In the genomic region with DNA sequence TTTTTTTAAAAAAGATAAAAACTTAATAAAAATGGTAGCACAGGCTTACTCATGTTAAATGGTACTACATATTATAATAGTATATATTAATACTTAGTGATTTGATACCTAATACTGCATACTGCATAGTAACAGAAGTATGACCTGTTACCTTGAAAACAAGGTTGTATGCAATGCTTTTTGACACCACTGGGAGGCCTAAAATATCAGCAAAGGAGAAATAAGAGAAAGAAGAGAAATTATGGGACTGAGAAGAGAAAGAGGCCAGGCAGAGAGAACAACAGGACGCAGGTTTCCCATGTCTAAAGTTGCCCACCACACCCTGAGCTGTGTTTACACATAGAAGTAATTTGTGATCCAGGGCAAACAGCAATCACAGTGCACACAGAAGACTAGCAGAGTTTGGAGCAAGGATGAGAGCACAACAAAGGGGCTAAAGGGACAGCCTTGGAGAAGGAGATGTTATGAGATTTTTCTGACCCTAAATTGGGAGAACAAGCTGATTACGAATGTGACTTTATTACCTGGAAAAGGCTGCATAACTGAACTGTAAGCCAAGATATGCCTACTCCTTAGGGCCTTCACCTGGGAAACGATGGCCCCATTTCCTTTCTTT, we compare ENCODE assay signal across 8 cellular contexts.
DNase-seq lines count a peak whose midpoint lies in the region; ATAC-seq and TF ChIP-seq lines count a peak whose summit lies in the region.

No MANE protein-coding gene starts in this region.

- H3K27me3 ChIP-seq in ascending aorta: no peaks in the 10 kb centered on the region
- H3K27me3 ChIP-seq in neural cell (ENCODE audit: insufficient read depth, low read depth, low read length): no peaks in the 10 kb centered on the region
- H3K27me3 ChIP-seq in WERI-Rb-1 (ENCODE audit: insufficient read depth, low read depth, severe bottlenecking): no peaks in the 10 kb centered on the region

- peak; percentile 52 for TF ChIP-seq RAD21 in neural cell (conservative IDR thresholded peaks at IDR 0.05)

- no peak overlapping the region for H3K9ac ChIP-seq in neural cell (ENCODE audit: low read length)

- no peaks in the 10 kb centered on the region for H3F3A ChIP-seq in neural cell (ENCODE audit: insufficient read depth, low read length, poor library complexity, severe bottlenecking)

- H3K4me3 ChIP-seq in ascending aorta (no peak overlapping the region), neural cell (ENCODE audit: low read length) (no peak overlapping the region), WERI-Rb-1 (ENCODE audit: low read depth, low read length) (no peak overlapping the region)

- peak; percentile 78 for ATAC-seq in GM18505 (IDR thresholded peaks at IDR 0.05; ENCODE audit: unreplicated experiment)
- peak; percentile 74 for ATAC-seq in HG03442 (IDR thresholded peaks at IDR 0.05; ENCODE audit: unreplicated experiment)
- ATAC-seq in activated CD4-positive, CD25-positive, alpha-beta regulatory T cell treated with anti-CD3 and anti-CD28 coated beads, Interleukin-2, amount 50 U/mL, for 24 hours: no peak

- no peaks in the 10 kb centered on the region for H3K9me2 ChIP-seq in neural cell (ENCODE audit: insufficient read depth, low read length)

- intact Hi-C loops in ascending aorta (cut with DNase I): no loop called here

- H3K36me3 ChIP-seq in ascending aorta (no peaks in the 10 kb centered on the region), neural cell (ENCODE audit: insufficient read depth, low read length) (no peaks in the 10 kb centered on the region), WERI-Rb-1 (no peaks in the 10 kb centered on the region)

- no peak for DNase-seq in ascending aorta (ENCODE audit: low spot score in 2 of 2)
- DNase-seq in WERI-Rb-1: no peak
- DNase-seq in globus pallidus (ENCODE audit: low spot score): no peak

- no peaks in the 10 kb centered on the region for H3K9me3 ChIP-seq in ascending aorta
- no peaks in the 10 kb centered on the region for H3K9me3 ChIP-seq in neural cell (ENCODE audit: low read length)
- H3K9me3 ChIP-seq in WERI-Rb-1 (ENCODE audit: severe bottlenecking): no peaks in the 10 kb centered on the region

- no peak overlapping the region for H2AFZ ChIP-seq in neural cell (ENCODE audit: low read depth, low read length)

- TF ChIP-seq CTCF in 22Rv1 (IDR thresholded peaks at IDR 0.05) (peak; percentile 71), ascending aorta (IDR thresholded peaks at IDR 0.05) (peak; percentile 18 to 40 (median 25)), neural cell (IDR thresholded peaks at IDR 0.05; ENCODE audit: poor library complexity, severe bottlenecking) (peak; percentile 54), WERI-Rb-1 (IDR thresholded peaks at IDR 0.05; ENCODE audit: low read depth, low read length) (no peak)

- TF ChIP-seq POLR2A in GM18505 (IDR thresholded peaks at IDR 0.05; ENCODE audit: borderline replicate concordance, extremely low read depth, insufficient read depth, insufficient read length): no peak

- no peak for TF ChIP-seq EP300 in neural cell (conservative IDR thresholded peaks at IDR 0.05; ENCODE audit: poor library complexity, severe bottlenecking)

- H3K4me1 ChIP-seq in ascending aorta: no peaks in the 10 kb centered on the region

- no peaks in the 10 kb centered on the region for H3K79me2 ChIP-seq in neural cell (replicated peaks; ENCODE audit: insufficient read depth, low read length)

- H3K27ac ChIP-seq in 22Rv1: no peak overlapping the region
- H3K27ac ChIP-seq in ascending aorta: no peak overlapping the region
- no peak overlapping the region for H3K27ac ChIP-seq in neural cell (ENCODE audit: low read length)
- H3K27ac ChIP-seq in WERI-Rb-1: no peak overlapping the region

- no peak overlapping the region for H3K4me2 ChIP-seq in neural cell (ENCODE audit: low read length)

- H4K20me1 ChIP-seq in neural cell (ENCODE audit: insufficient read depth): no peaks in the 10 kb centered on the region

TF ChIP-seq in neural cell, 6 proteins besides CTCF, POLR2A, EP300 and RAD21:
- TF ChIP-seq, protein P1, sequence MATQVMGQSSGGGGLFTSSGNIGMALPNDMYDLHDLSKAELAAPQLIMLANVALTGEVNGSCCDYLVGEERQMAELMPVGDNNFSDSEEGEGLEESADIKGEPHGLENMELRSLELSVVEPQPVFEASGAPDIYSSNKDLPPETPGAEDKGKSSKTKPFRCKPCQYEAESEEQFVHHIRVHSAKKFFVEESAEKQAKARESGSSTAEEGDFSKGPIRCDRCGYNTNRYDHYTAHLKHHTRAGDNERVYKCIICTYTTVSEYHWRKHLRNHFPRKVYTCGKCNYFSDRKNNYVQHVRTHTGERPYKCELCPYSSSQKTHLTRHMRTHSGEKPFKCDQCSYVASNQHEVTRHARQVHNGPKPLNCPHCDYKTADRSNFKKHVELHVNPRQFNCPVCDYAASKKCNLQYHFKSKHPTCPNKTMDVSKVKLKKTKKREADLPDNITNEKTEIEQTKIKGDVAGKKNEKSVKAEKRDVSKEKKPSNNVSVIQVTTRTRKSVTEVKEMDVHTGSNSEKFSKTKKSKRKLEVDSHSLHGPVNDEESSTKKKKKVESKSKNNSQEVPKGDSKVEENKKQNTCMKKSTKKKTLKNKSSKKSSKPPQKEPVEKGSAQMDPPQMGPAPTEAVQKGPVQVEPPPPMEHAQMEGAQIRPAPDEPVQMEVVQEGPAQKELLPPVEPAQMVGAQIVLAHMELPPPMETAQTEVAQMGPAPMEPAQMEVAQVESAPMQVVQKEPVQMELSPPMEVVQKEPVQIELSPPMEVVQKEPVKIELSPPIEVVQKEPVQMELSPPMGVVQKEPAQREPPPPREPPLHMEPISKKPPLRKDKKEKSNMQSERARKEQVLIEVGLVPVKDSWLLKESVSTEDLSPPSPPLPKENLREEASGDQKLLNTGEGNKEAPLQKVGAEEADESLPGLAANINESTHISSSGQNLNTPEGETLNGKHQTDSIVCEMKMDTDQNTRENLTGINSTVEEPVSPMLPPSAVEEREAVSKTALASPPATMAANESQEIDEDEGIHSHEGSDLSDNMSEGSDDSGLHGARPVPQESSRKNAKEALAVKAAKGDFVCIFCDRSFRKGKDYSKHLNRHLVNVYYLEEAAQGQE (IDR thresholded peaks at IDR 0.05; ENCODE audit: borderline replicate concordance): no peak
- TF ChIP-seq SMC3 (conservative IDR thresholded peaks at IDR 0.05; ENCODE audit: poor library complexity) (peak; percentile 63), TAF1 (IDR thresholded peaks at IDR 0.05; ENCODE audit: low read depth) (no peak), MXI1 (conservative IDR thresholded peaks at IDR 0.05; ENCODE audit: poor library complexity, severe bottlenecking) (no peak), EZH2 (IDR thresholded peaks at IDR 0.05; ENCODE audit: borderline replicate concordance, insufficient read depth, low read length, poor library complexity, severe bottlenecking) (no peak), POLR2AphosphoS5 (IDR thresholded peaks at IDR 0.05) (no peak)

Comparison
In these comparisons a context has a peak if more than half of its experiments do, and no peak if none do; other contexts are left out.
1. ATAC-seq: peak in GM18505 (single experiment) and HG03442 (single experiment); none in activated CD4-positive, CD25-positive, alpha-beta regulatory T cell treated with anti-CD3 and anti-CD28 coated beads, Interleukin-2, amount 50 U/mL, for 24 hours (0 of 2).